In the genomic region with DNA sequence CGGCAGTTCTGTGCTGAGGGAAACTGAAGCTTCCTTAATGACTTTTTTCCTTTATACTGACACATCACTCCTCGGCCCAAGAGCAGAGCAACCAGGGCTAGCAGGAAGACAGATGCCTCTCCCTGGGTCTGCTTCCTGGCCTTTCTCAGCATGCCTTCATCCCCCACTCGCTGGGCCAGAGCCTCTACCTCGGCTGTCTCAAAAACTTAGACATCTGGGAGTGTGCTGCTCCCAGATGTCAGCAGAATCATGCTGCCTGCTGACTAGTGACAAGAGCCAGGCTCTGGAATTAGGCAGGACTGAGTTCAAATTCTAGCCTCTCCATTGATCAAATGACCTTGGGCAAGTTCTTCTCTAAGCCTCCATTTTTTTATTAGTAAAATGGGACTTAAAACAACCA, we compare ENCODE assay signal across 14 cellular contexts.
"Had no signal": no experiment of that assay in that cellular context is flagged by ENCODE, and none has a peak within 500 bp of the region (broad histone marks: within the 10 kb centered on the region; RNA-seq: fewer than 3 reads in every experiment).

No MANE protein-coding gene starts in this region.

- H3K27ac ChIP-seq: lower lobe of right lung, psoas muscle, spleen, upper lobe of right lung, VCaP had no signal

- H3K36me3 ChIP-seq: lower lobe of right lung, upper lobe of right lung had no signal

- DNase-seq: activated CD4-positive, alpha-beta memory T cell treated with anti-CD3 and anti-CD28 coated beads for 36 hours; activated naive CD8-positive, alpha-beta T cell treated with anti-CD3 and anti-CD28 coated beads, Interleukin-2, amount 50 U/mL, for 24 hours; activated T-cell treated with anti-CD3 and anti-CD28 coated beads, Interleukin-2, amount 50 U/mL, for 48 hours; endodermal cell; lower lobe of right lung; naive thymus-derived CD4-positive, alpha-beta T cell; occipital lobe; psoas muscle; spleen; stimulated activated CD4-positive, alpha-beta T cell treated with anti-CD3 and anti-CD28 coated beads, Interleukin-2, amount 100 ng/mL, for 24 hours; stimulated activated naive CD4-positive, alpha-beta T cell; upper lobe of right lung had no signal

- H3K4me3 ChIP-seq: lower lobe of right lung, psoas muscle, spleen, upper lobe of right lung had no signal

- H3K4me1 ChIP-seq: psoas muscle had no signal

- H3K27me3 ChIP-seq: spleen, upper lobe of right lung had no signal

- ATAC-seq: activated naive CD8-positive, alpha-beta T cell treated with anti-CD3 and anti-CD28 coated beads, Interleukin-2, amount 50 U/mL, for 24 hours; lower lobe of right lung; naive thymus-derived CD4-positive, alpha-beta T cell; psoas muscle; sciatic nerve; upper lobe of right lung had no signal

- H3K9me3 ChIP-seq: lower lobe of right lung, psoas muscle, spleen, upper lobe of right lung had no signal
